Comparison of ENCODE assay signal across 24 cellular contexts in genomic region chr7:151071032-151071866, GRCh38. TPM values are rescaled to one million over a fixed set of nuclear protein-coding genes. Genes with fewer than 3 reads are reported as not detected.
DNase-seq lines count a peak whose midpoint lies in the region; ATAC-seq, FAIRE-seq and TF ChIP-seq lines count a peak whose summit lies in the region.
"Had no signal": no experiment of that assay in that cellular context is flagged by ENCODE, and none has a peak within 500 bp of the region (broad histone marks: within the 10 kb centered on the region; RNA-seq: fewer than 3 reads in every experiment).

No MANE protein-coding gene starts in this region.

- H3K27me3 ChIP-seq in left ventricle myocardium inferior (ENCODE audit: low read depth) (no peaks in the 10 kb centered on the region), HepG2 (ENCODE audit: control insufficient read depth in 1 of 2, insufficient read depth in 2 of 2, low read length in 2 of 2) (no peaks in the 10 kb centered on the region)
- H3K27me3 ChIP-seq: BLaER1 had no signal

- peaks cover 95% of the 10 kb centered on the region for H3K36me3 Mint-ChIP-seq in stimulated activated effector memory CD8-positive, alpha-beta T cell treated with anti-CD3 and anti-CD28 coated beads, Interleukin-12 subunit alpha, Interleukin-12 subunit beta, amount 100 ng/mL, for 72 hours

- peak; percentile 32 for DNase-seq in Right ventricle myocardium inferior (ENCODE audit: missing footprints)
- DNase-seq in left ventricle myocardium inferior: no peak
- no peak for DNase-seq in HepG2 (ENCODE audit: low spot score)
- no peak for DNase-seq in stimulated activated effector memory CD8-positive, alpha-beta T cell treated with anti-CD3 and anti-CD28 coated beads, Interleukin-12 subunit alpha, Interleukin-12 subunit beta, amount 100 ng/mL, for 72 hours (ENCODE audit: low spot score in 2 of 2)
- no peak for DNase-seq in D721Med (ENCODE audit: insufficient read length, low spot score)
- DNase-seq in GM12891 (ENCODE audit: insufficient read length, low spot score): no peak
- DNase-seq: Caco-2; CD4-positive, CD25-positive, alpha-beta regulatory T cell; CD8-positive, alpha-beta T cell; DMS 273 treated with DMSO at 0.1 percent for 48 hours; DMS79; EL; GDM1; GOT3; HFFc6 had no signal

- H3K4me2 ChIP-seq in HepG2 (ENCODE audit: low read depth, low read length): no peak overlapping the region
- H3K4me2 ChIP-seq: BLaER1 had no signal

- peaks cover 100% of the 10 kb centered on the region for H3K36me3 ChIP-seq in left ventricle myocardium inferior
- peaks cover 26 to 80% of the 10 kb centered on the region in 2 experiments for H3K36me3 ChIP-seq in HepG2 (replicated peaks in 1 of 2; ENCODE audit: control insufficient read depth in 1 of 2, insufficient read depth in 2 of 2, low read length in 2 of 2)

- intact Hi-C loops in Right ventricle myocardium inferior (cut with DNase I) (no loop called here), left ventricle myocardium inferior (cut with micrococcal nuclease) (no loop called here), HepG2 (cut with micrococcal nuclease; ENCODE audit: unreplicated experiment) (no loop called here)

- H3K27ac ChIP-seq in left ventricle myocardium inferior (replicated peaks) (no peak overlapping the region), HepG2 (ENCODE audit: extremely low read length, insufficient read depth, low read length) (no peak overlapping the region)
- H3K27ac ChIP-seq: 22Rv1, BLaER1, C4-2B had no signal

- H3K9ac ChIP-seq in HepG2 (ENCODE audit: insufficient read depth, low read depth, low read length): no peak overlapping the region
- H3K9ac ChIP-seq: BLaER1 had no signal

- TF ChIP-seq EP300 in HepG2 (IDR thresholded peaks at IDR 0.05; ENCODE audit: low read depth in 2 of 2, low read length in 2 of 2): no peak
- TF ChIP-seq EP300 in HepG2 (CRISPR knock-in tag; IDR thresholded peaks at IDR 0.05; ENCODE audit: borderline replicate concordance): no peak

- no peak for TF ChIP-seq POLR2A in HepG2 (IDR thresholded peaks at IDR 0.05; ENCODE audit: insufficient read depth in 1 of 2, low read depth in 2 of 2, low read length in 2 of 2)
- TF ChIP-seq POLR2A in GM12891 (IDR thresholded peaks at IDR 0.05; ENCODE audit: low read depth, low read length): no peak

- no peaks in the 10 kb centered on the region for H3K9me3 Mint-ChIP-seq in stimulated activated effector memory CD8-positive, alpha-beta T cell treated with anti-CD3 and anti-CD28 coated beads, Interleukin-12 subunit alpha, Interleukin-12 subunit beta, amount 100 ng/mL, for 72 hours
- H3K9me3 Mint-ChIP-seq: CD4-positive, CD25-positive, alpha-beta regulatory T cell; CD8-positive, alpha-beta T cell; HFFc6 had no signal

- H3K4me3 Mint-ChIP-seq in stimulated activated effector memory CD8-positive, alpha-beta T cell treated with anti-CD3 and anti-CD28 coated beads, Interleukin-12 subunit alpha, Interleukin-12 subunit beta, amount 100 ng/mL, for 72 hours: no peak overlapping the region
- H3K4me3 Mint-ChIP-seq: B cell; CD4-positive, CD25-positive, alpha-beta regulatory T cell; CD8-positive, alpha-beta T cell; HFFc6 had no signal

- BruUV-seq in HepG2 (replicated peaks; lab: Mats Ljungman, UMichigan): no TSS peak

- no peaks in the 10 kb centered on the region for H3K79me2 ChIP-seq in HepG2 (ENCODE audit: insufficient read depth, low read length)

- WGBS in HepG2 (ENCODE audit: low lambda C conversion rate): 97% methylated on average over 24 of the region's 39 CpGs

- CTCF ChIA-PET in HepG2 (lab: Yijun Ruan, JAX; ENCODE audit: low intra/inter-chr PET ratio, low total read pairs): no interaction called here

- no peak overlapping the region for H2AFZ ChIP-seq in HepG2 (ENCODE audit: low read length)

- no peak for TF ChIP-seq CTCF in left ventricle myocardium inferior (IDR thresholded peaks at IDR 0.05; ENCODE audit: borderline replicate concordance)
- TF ChIP-seq CTCF in HepG2 (CRISPR knock-in tag; IDR thresholded peaks at IDR 0.05): no peak
- TF ChIP-seq CTCF in D721Med (IDR thresholded peaks at IDR 0.05; ENCODE audit: insufficient read depth, missing control alignments): no peak

- in situ Hi-C loops in HepG2 (cut with HindIII; ENCODE audit: extremely low pct_ligation_motif_present, low pct_unique_long_range_greater_than_20kb): no loop called here

- H3K4me1 ChIP-seq in left ventricle myocardium inferior (no peaks in the 10 kb centered on the region), HepG2 (ENCODE audit: insufficient read depth, low read length) (no peaks in the 10 kb centered on the region)
- H3K4me1 ChIP-seq: BLaER1, HAP-1 had no signal

- no peak for ATAC-seq in Right ventricle myocardium inferior
- no peak for ATAC-seq in HepG2
- ATAC-seq in stimulated activated effector memory CD8-positive, alpha-beta T cell treated with anti-CD3 and anti-CD28 coated beads, Interleukin-12 subunit alpha, Interleukin-12 subunit beta, amount 100 ng/mL, for 72 hours: no peak
- ATAC-seq: CD8-positive, alpha-beta T cell; GM12878 had no signal

- H3K4me3 ChIP-seq in left ventricle myocardium inferior (no peak overlapping the region), HepG2 (replicated peaks in 1 of 3; ENCODE audit: insufficient read depth in 1 of 3, low read depth in 2 of 3, low read length in 3 of 3) (no peak overlapping the region)
- H3K4me3 ChIP-seq: BLaER1, GM12878, HAP-1 had no signal

- H4K20me1 ChIP-seq in HepG2 (ENCODE audit: insufficient read depth, low read length): no peaks in the 10 kb centered on the region

- peak overlapping the region; percentile 64 for H3K27ac Mint-ChIP-seq in stimulated activated effector memory CD8-positive, alpha-beta T cell treated with anti-CD3 and anti-CD28 coated beads, Interleukin-12 subunit alpha, Interleukin-12 subunit beta, amount 100 ng/mL, for 72 hours
- H3K27ac Mint-ChIP-seq: B cell; CD8-positive, alpha-beta T cell had no signal

- no peak for TF ChIP-seq RAD21 in HepG2 (CRISPR knock-in tag; IDR thresholded peaks at IDR 0.05)

- H3K9me3 ChIP-seq in left ventricle myocardium inferior (replicated peaks) (no peaks in the 10 kb centered on the region), HepG2 (ENCODE audit: low read length) (no peaks in the 10 kb centered on the region)
- H3K9me3 ChIP-seq: BLaER1, Caco-2, HAP-1 had no signal

- POLR2A ChIA-PET in HepG2 (lab: Yijun Ruan, JAX): interaction anchor here (2.2 to 3.4 kb wide), 2 partner anchors 9 to 10 kb away, joined by 7 to 30 read pairs; partner anchors contain the start of gene FASTK

- FAIRE-seq in HepG2 (lab: Jason Lieb, UNC) (no peak), D721Med (lab: Jason Lieb, UNC) (no peak), GM12891 (lab: Jason Lieb, UNC) (no peak)
- FAIRE-seq: A204.1, GM12878, GM18507, H54 had no signal

- H3K4me1 Mint-ChIP-seq in stimulated activated effector memory CD8-positive, alpha-beta T cell treated with anti-CD3 and anti-CD28 coated beads, Interleukin-12 subunit alpha, Interleukin-12 subunit beta, amount 100 ng/mL, for 72 hours: peaks cover 25% of the 10 kb centered on the region
- H3K4me1 Mint-ChIP-seq: B cell had no signal

RNA-seq across cellular contexts. Expression of gene FASTK, which starts 9.4 kb away (rescaled TPM):
- total RNA-seq in Right ventricle myocardium inferior (79.2 TPM), left ventricle myocardium inferior (75.7 TPM), HepG2 (2016; rRNA removed; fragmentation: Illumina TruSeq; extraction: Trizol) (33.0 and 52.9 TPM in 2 replicates)
- 29.1 and 30.5 TPM in 2 replicates for total RNA-seq in HepG2 (2016; cell fraction: cytosol; rRNA removed; fragmentation: Illumina TruSeq; extraction: Trizol; ENCODE audit: low read depth)
- 32.4 and 60.3 TPM in 2 replicates for total RNA-seq in HepG2 (2016; cell fraction: insoluble cytoplasmic fraction; rRNA removed; fragmentation: Illumina TruSeq; extraction: Trizol)
- 41.0 and 43.4 TPM in 2 replicates for total RNA-seq in HepG2 (2016; cell fraction: membrane; rRNA removed; fragmentation: Illumina TruSeq; extraction: Trizol)
- total RNA-seq in HepG2 (2016; cell fraction: nucleus; rRNA removed; fragmentation: Illumina TruSeq; extraction: Trizol): 51.3 and 66.2 TPM in 2 replicates
- polyA plus RNA-seq in HepG2 (2011; rRNA removed): 55.7 and 69.5 TPM in 2 replicates
- polyA plus RNA-seq in HepG2 (2011; cell fraction: cytosol; rRNA removed): 26.4 and 50.0 TPM in 2 replicates
- 502 and 643 TPM in 2 replicates for polyA plus RNA-seq in HepG2 (2011; cell fraction: nucleus; rRNA removed)
- 25.5 and 34.3 TPM in 2 replicates for polyA plus RNA-seq in HepG2 (2012)
- 23.6 and 24.6 TPM in 2 replicates for polyA plus RNA-seq in HepG2 (2016; cell fraction: cytosol; fragmentation: Illumina TruSeq; extraction: Trizol; ENCODE audit: low read depth)
- polyA plus RNA-seq in HepG2 (2016; cell fraction: insoluble cytoplasmic fraction; fragmentation: Illumina TruSeq; extraction: Trizol; ENCODE audit: low read depth): 29.6 and 34.7 TPM in 2 replicates
- polyA plus RNA-seq in HepG2 (2016; cell fraction: membrane; fragmentation: Illumina TruSeq; extraction: Trizol; ENCODE audit: low read depth): 31.2 and 34.1 TPM in 2 replicates
- polyA plus RNA-seq in HepG2 (2016; cell fraction: nucleus; fragmentation: Illumina TruSeq; extraction: Trizol; ENCODE audit: insufficient read depth, low read depth): 122 and 126 TPM in 2 replicates
- 72.5 and 75.7 TPM in 2 replicates for polyA minus RNA-seq in HepG2 (2011; rRNA and poly(A)+ RNA removed; ENCODE audit: low replicate concordance)
- polyA minus RNA-seq in HepG2 (2011; cell fraction: cytosol; rRNA and poly(A)+ RNA removed): 14.0 and 16.2 TPM in 2 replicates
- polyA minus RNA-seq in HepG2 (2011; cell fraction: nucleus; rRNA and poly(A)+ RNA removed): 80.8 and 95.9 TPM in 2 replicates
- 58.3 TPM for polyA plus RNA-seq in GM12891 (2012; ENCODE audit: low read depth, missing spikeins)

RNA-seq across cellular contexts. Expression of gene SLC4A2, which starts 11.9 kb away (rescaled TPM):
- total RNA-seq in Right ventricle myocardium inferior (61.2 TPM), left ventricle myocardium inferior (62.9 TPM), HepG2 (2016; rRNA removed; fragmentation: Illumina TruSeq; extraction: Trizol) (47.4 and 73.4 TPM in 2 replicates)
- total RNA-seq in HepG2 (2016; cell fraction: cytosol; rRNA removed; fragmentation: Illumina TruSeq; extraction: Trizol; ENCODE audit: low read depth): 8.6 and 14.7 TPM in 2 replicates
- 34.8 and 77.4 TPM in 2 replicates for total RNA-seq in HepG2 (2016; cell fraction: insoluble cytoplasmic fraction; rRNA removed; fragmentation: Illumina TruSeq; extraction: Trizol)
- 26.6 and 30.8 TPM in 2 replicates for total RNA-seq in HepG2 (2016; cell fraction: membrane; rRNA removed; fragmentation: Illumina TruSeq; extraction: Trizol)
- 63.4 and 65.4 TPM in 2 replicates for total RNA-seq in HepG2 (2016; cell fraction: nucleus; rRNA removed; fragmentation: Illumina TruSeq; extraction: Trizol)
- polyA plus RNA-seq in HepG2 (2011; rRNA removed): 46.0 and 51.9 TPM in 2 replicates
- polyA plus RNA-seq in HepG2 (2011; cell fraction: cytosol; rRNA removed): 27.2 and 39.8 TPM in 2 replicates
- polyA plus RNA-seq in HepG2 (2011; cell fraction: nucleus; rRNA removed): 152 and 184 TPM in 2 replicates
- 43.5 and 58.1 TPM in 2 replicates for polyA plus RNA-seq in HepG2 (2012)
- polyA plus RNA-seq in HepG2 (2016; cell fraction: cytosol; fragmentation: Illumina TruSeq; extraction: Trizol; ENCODE audit: low read depth): 13.4 and 18.9 TPM in 2 replicates
- polyA plus RNA-seq in HepG2 (2016; cell fraction: insoluble cytoplasmic fraction; fragmentation: Illumina TruSeq; extraction: Trizol; ENCODE audit: low read depth): 43.1 and 59.0 TPM in 2 replicates
- polyA plus RNA-seq in HepG2 (2016; cell fraction: membrane; fragmentation: Illumina TruSeq; extraction: Trizol; ENCODE audit: low read depth): 34.8 and 39.1 TPM in 2 replicates
- polyA plus RNA-seq in HepG2 (2016; cell fraction: nucleus; fragmentation: Illumina TruSeq; extraction: Trizol; ENCODE audit: insufficient read depth, low read depth): 204 and 209 TPM in 2 replicates
- 135 and 192 TPM in 2 replicates for polyA minus RNA-seq in HepG2 (2011; rRNA and poly(A)+ RNA removed; ENCODE audit: low replicate concordance)
- 36.1 and 36.4 TPM in 2 replicates for polyA minus RNA-seq in HepG2 (2011; cell fraction: cytosol; rRNA and poly(A)+ RNA removed)
- polyA minus RNA-seq in HepG2 (2011; cell fraction: nucleus; rRNA and poly(A)+ RNA removed): 37.8 and 40.6 TPM in 2 replicates
- 34.9 TPM for polyA plus RNA-seq in GM12891 (2012; ENCODE audit: low read depth, missing spikeins)

RNA-seq across cellular contexts. Expression of gene TMUB1, which starts 12.0 kb away (rescaled TPM):
- 35.5 TPM for total RNA-seq in Right ventricle myocardium inferior
- 30.1 TPM for total RNA-seq in left ventricle myocardium inferior
- total RNA-seq in HepG2 (2016; rRNA removed; fragmentation: Illumina TruSeq; extraction: Trizol): 31.8 and 51.6 TPM in 2 replicates
- 65.7 and 75.8 TPM in 2 replicates for total RNA-seq in HepG2 (2016; cell fraction: cytosol; rRNA removed; fragmentation: Illumina TruSeq; extraction: Trizol; ENCODE audit: low read depth)
- total RNA-seq in HepG2 (2016; cell fraction: insoluble cytoplasmic fraction; rRNA removed; fragmentation: Illumina TruSeq; extraction: Trizol): 32.2 and 52.0 TPM in 2 replicates
- 89.1 and 106 TPM in 2 replicates for total RNA-seq in HepG2 (2016; cell fraction: membrane; rRNA removed; fragmentation: Illumina TruSeq; extraction: Trizol)
- 25.0 and 26.7 TPM in 2 replicates for total RNA-seq in HepG2 (2016; cell fraction: nucleus; rRNA removed; fragmentation: Illumina TruSeq; extraction: Trizol)
- polyA plus RNA-seq in HepG2 (2011; rRNA removed): 44.8 and 47.8 TPM in 2 replicates
- 27.8 and 54.6 TPM in 2 replicates for polyA plus RNA-seq in HepG2 (2011; cell fraction: cytosol; rRNA removed)
- 66.5 and 75.5 TPM in 2 replicates for polyA plus RNA-seq in HepG2 (2011; cell fraction: nucleus; rRNA removed)
- 33.8 and 40.3 TPM in 2 replicates for polyA plus RNA-seq in HepG2 (2012)
- polyA plus RNA-seq in HepG2 (2016; cell fraction: cytosol; fragmentation: Illumina TruSeq; extraction: Trizol; ENCODE audit: low read depth): 123 and 138 TPM in 2 replicates
- 51.6 and 55.5 TPM in 2 replicates for polyA plus RNA-seq in HepG2 (2016; cell fraction: insoluble cytoplasmic fraction; fragmentation: Illumina TruSeq; extraction: Trizol; ENCODE audit: low read depth)
- 146 and 154 TPM in 2 replicates for polyA plus RNA-seq in HepG2 (2016; cell fraction: membrane; fragmentation: Illumina TruSeq; extraction: Trizol; ENCODE audit: low read depth)
- 85.5 and 89.1 TPM in 2 replicates for polyA plus RNA-seq in HepG2 (2016; cell fraction: nucleus; fragmentation: Illumina TruSeq; extraction: Trizol; ENCODE audit: insufficient read depth, low read depth)
- 5.6 and 25.8 TPM in 2 replicates for polyA minus RNA-seq in HepG2 (2011; rRNA and poly(A)+ RNA removed; ENCODE audit: low replicate concordance)
- 22.8 and 25.2 TPM in 2 replicates for polyA minus RNA-seq in HepG2 (2011; cell fraction: cytosol; rRNA and poly(A)+ RNA removed)
- polyA minus RNA-seq in HepG2 (2011; cell fraction: nucleus; rRNA and poly(A)+ RNA removed): 5.6 and 6.3 TPM in 2 replicates
- polyA plus RNA-seq in GM12891 (2012; ENCODE audit: low read depth, missing spikeins): 39.5 TPM

RNA-seq across cellular contexts. Expression of gene CDK5, which starts 13.6 kb away (rescaled TPM):
- total RNA-seq in Right ventricle myocardium inferior (6.7 TPM), left ventricle myocardium inferior (9.6 TPM), HepG2 (2016; rRNA removed; fragmentation: Illumina TruSeq; extraction: Trizol) (21.3 and 22.6 TPM in 2 replicates)
- total RNA-seq in HepG2 (2016; cell fraction: cytosol; rRNA removed; fragmentation: Illumina TruSeq; extraction: Trizol; ENCODE audit: low read depth): 12.6 and 13.7 TPM in 2 replicates
- 20.7 and 24.2 TPM in 2 replicates for total RNA-seq in HepG2 (2016; cell fraction: insoluble cytoplasmic fraction; rRNA removed; fragmentation: Illumina TruSeq; extraction: Trizol)
- total RNA-seq in HepG2 (2016; cell fraction: membrane; rRNA removed; fragmentation: Illumina TruSeq; extraction: Trizol): 11.2 and 14.0 TPM in 2 replicates
- total RNA-seq in HepG2 (2016; cell fraction: nucleus; rRNA removed; fragmentation: Illumina TruSeq; extraction: Trizol): 11.2 and 11.8 TPM in 2 replicates
- polyA plus RNA-seq in HepG2 (2011; rRNA removed): 16.4 and 17.3 TPM in 2 replicates
- 19.6 and 22.3 TPM in 2 replicates for polyA plus RNA-seq in HepG2 (2011; cell fraction: cytosol; rRNA removed)
- 13.9 TPM in 2 replicates for polyA plus RNA-seq in HepG2 (2011; cell fraction: nucleus; rRNA removed)
- 12.1 and 12.5 TPM in 2 replicates for polyA plus RNA-seq in HepG2 (2012)
- polyA plus RNA-seq in HepG2 (2016; cell fraction: cytosol; fragmentation: Illumina TruSeq; extraction: Trizol; ENCODE audit: low read depth): 8.2 and 9.4 TPM in 2 replicates
- polyA plus RNA-seq in HepG2 (2016; cell fraction: insoluble cytoplasmic fraction; fragmentation: Illumina TruSeq; extraction: Trizol; ENCODE audit: low read depth): 24.7 and 27.5 TPM in 2 replicates
- polyA plus RNA-seq in HepG2 (2016; cell fraction: membrane; fragmentation: Illumina TruSeq; extraction: Trizol; ENCODE audit: low read depth): 9.4 and 11.3 TPM in 2 replicates
- polyA plus RNA-seq in HepG2 (2016; cell fraction: nucleus; fragmentation: Illumina TruSeq; extraction: Trizol; ENCODE audit: insufficient read depth, low read depth): 18.0 and 20.6 TPM in 2 replicates
- 36.0 and 75.6 TPM in 2 replicates for polyA minus RNA-seq in HepG2 (2011; rRNA and poly(A)+ RNA removed; ENCODE audit: low replicate concordance)
- polyA minus RNA-seq in HepG2 (2011; cell fraction: cytosol; rRNA and poly(A)+ RNA removed): 8.6 and 12.4 TPM in 2 replicates
- 7.0 and 11.7 TPM in 2 replicates for polyA minus RNA-seq in HepG2 (2011; cell fraction: nucleus; rRNA and poly(A)+ RNA removed)
- polyA plus RNA-seq in GM12891 (2012; ENCODE audit: low read depth, missing spikeins): 14.4 TPM

RNA-seq across cellular contexts. Expression of gene AGAP3, which starts 15.0 kb away (rescaled TPM):
- total RNA-seq in Right ventricle myocardium inferior (57.4 TPM), left ventricle myocardium inferior (51.0 TPM), HepG2 (2016; rRNA removed; fragmentation: Illumina TruSeq; extraction: Trizol) (24.9 and 31.3 TPM in 2 replicates)
- total RNA-seq in HepG2 (2016; cell fraction: cytosol; rRNA removed; fragmentation: Illumina TruSeq; extraction: Trizol; ENCODE audit: low read depth): 26.6 and 28.2 TPM in 2 replicates
- total RNA-seq in HepG2 (2016; cell fraction: insoluble cytoplasmic fraction; rRNA removed; fragmentation: Illumina TruSeq; extraction: Trizol): 24.2 and 30.5 TPM in 2 replicates
- total RNA-seq in HepG2 (2016; cell fraction: membrane; rRNA removed; fragmentation: Illumina TruSeq; extraction: Trizol): 34.8 and 39.9 TPM in 2 replicates
- 26.5 and 31.8 TPM in 2 replicates for total RNA-seq in HepG2 (2016; cell fraction: nucleus; rRNA removed; fragmentation: Illumina TruSeq; extraction: Trizol)
- polyA plus RNA-seq in HepG2 (2011; rRNA removed): 61.4 and 62.0 TPM in 2 replicates
- polyA plus RNA-seq in HepG2 (2011; cell fraction: cytosol; rRNA removed): 54.9 and 70.5 TPM in 2 replicates
- polyA plus RNA-seq in HepG2 (2011; cell fraction: nucleus; rRNA removed): 255 and 313 TPM in 2 replicates
- polyA plus RNA-seq in HepG2 (2012): 46.4 and 66.8 TPM in 2 replicates
- 23.3 and 25.2 TPM in 2 replicates for polyA plus RNA-seq in HepG2 (2016; cell fraction: cytosol; fragmentation: Illumina TruSeq; extraction: Trizol; ENCODE audit: low read depth)
- polyA plus RNA-seq in HepG2 (2016; cell fraction: insoluble cytoplasmic fraction; fragmentation: Illumina TruSeq; extraction: Trizol; ENCODE audit: low read depth): 36.6 and 44.9 TPM in 2 replicates
- 48.3 and 57.9 TPM in 2 replicates for polyA plus RNA-seq in HepG2 (2016; cell fraction: membrane; fragmentation: Illumina TruSeq; extraction: Trizol; ENCODE audit: low read depth)
- 94.3 and 94.4 TPM in 2 replicates for polyA plus RNA-seq in HepG2 (2016; cell fraction: nucleus; fragmentation: Illumina TruSeq; extraction: Trizol; ENCODE audit: insufficient read depth, low read depth)
- 70.7 and 91.8 TPM in 2 replicates for polyA minus RNA-seq in HepG2 (2011; rRNA and poly(A)+ RNA removed; ENCODE audit: low replicate concordance)
- 43.3 and 46.7 TPM in 2 replicates for polyA minus RNA-seq in HepG2 (2011; cell fraction: cytosol; rRNA and poly(A)+ RNA removed)
- 71.4 and 81.1 TPM in 2 replicates for polyA minus RNA-seq in HepG2 (2011; cell fraction: nucleus; rRNA and poly(A)+ RNA removed)
- polyA plus RNA-seq in GM12891 (2012; ENCODE audit: low read depth, missing spikeins): 21.4 TPM
